5 cellular contexts compared by ENCODE assay signal in the genomic region with DNA sequence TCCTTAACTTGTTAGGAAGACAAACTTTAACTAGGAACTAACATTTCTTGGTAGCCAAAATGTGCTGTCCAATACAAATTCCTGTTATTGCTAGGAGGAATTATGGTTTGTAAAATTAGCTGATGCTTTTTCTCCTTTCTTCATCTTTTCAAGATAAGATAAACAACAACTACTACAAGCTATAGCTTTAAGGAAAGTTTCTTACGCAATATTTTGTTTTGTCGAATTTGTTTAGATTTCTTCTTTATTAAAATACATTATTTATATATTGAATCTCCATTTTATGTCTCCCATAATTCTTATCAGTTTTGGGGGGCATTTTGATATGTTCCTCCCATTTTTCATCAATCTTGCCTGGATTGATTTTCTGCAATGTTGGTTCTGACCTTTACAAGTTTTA.
"Had no signal": no experiment of that assay in that cellular context is flagged by ENCODE, and none has a peak within 500 bp of the region (broad histone marks: within the 10 kb centered on the region; RNA-seq: fewer than 3 reads in every experiment).

No MANE protein-coding gene starts in this region.

- DNase-seq: KBM-7, KG1 had no signal

- H3K4me2 ChIP-seq: KMS-11 had no signal

- FAIRE-seq: HTR-8/SVneo had no signal

- H3K9ac ChIP-seq: KMS-11 had no signal

- H3K27ac ChIP-seq: HL-60, KMS-11 had no signal
